1 cellular context compared by ENCODE assay signal in the genomic region with DNA sequence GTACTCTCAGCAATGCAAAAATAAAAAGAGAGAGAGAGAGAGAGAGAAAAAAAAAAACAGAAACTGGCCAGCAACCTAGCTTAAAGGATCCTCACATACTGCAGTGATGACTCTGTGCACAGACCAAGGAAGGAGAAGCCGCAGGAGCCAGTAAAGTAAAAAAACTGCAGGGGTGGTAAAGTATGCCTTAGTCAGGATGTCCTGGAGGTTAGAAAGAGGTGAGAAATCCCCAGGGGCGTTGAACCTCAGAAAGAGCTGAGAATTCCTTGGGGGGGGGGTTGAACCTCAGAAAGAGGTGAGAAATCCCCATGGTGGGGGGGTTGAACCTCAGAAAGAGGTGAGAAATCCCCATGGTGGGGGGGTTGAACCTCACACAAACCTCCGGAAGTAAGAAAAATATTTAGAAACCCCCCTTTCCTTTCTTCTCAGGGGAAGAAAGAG.
TF ChIP-seq lines count a peak whose summit lies in the region.

No MANE protein-coding gene starts in this region.

TF ChIP-seq in GM12878, 131 proteins besides CTCF, POLR2A, EP300 and RAD21 (continued from another document):
- TF ChIP-seq, protein P1, sequence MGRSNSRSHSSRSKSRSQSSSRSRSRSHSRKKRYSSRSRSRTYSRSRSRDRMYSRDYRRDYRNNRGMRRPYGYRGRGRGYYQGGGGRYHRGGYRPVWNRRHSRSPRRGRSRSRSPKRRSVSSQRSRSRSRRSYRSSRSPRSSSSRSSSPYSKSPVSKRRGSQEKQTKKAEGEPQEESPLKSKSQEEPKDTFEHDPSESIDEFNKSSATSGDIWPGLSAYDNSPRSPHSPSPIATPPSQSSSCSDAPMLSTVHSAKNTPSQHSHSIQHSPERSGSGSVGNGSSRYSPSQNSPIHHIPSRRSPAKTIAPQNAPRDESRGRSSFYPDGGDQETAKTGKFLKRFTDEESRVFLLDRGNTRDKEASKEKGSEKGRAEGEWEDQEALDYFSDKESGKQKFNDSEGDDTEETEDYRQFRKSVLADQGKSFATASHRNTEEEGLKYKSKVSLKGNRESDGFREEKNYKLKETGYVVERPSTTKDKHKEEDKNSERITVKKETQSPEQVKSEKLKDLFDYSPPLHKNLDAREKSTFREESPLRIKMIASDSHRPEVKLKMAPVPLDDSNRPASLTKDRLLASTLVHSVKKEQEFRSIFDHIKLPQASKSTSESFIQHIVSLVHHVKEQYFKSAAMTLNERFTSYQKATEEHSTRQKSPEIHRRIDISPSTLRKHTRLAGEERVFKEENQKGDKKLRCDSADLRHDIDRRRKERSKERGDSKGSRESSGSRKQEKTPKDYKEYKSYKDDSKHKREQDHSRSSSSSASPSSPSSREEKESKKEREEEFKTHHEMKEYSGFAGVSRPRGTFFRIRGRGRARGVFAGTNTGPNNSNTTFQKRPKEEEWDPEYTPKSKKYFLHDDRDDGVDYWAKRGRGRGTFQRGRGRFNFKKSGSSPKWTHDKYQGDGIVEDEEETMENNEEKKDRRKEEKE (IDR thresholded peaks at IDR 0.05), result no peak
- no peak for TF ChIP-seq YY1 (IDR thresholded peaks at IDR 0.05; ENCODE audit: low read depth, low read length)
- TF ChIP-seq TAF1 (IDR thresholded peaks at IDR 0.05; ENCODE audit: borderline replicate concordance, low read depth, low read length), result no peak
- TF ChIP-seq, protein P2, sequence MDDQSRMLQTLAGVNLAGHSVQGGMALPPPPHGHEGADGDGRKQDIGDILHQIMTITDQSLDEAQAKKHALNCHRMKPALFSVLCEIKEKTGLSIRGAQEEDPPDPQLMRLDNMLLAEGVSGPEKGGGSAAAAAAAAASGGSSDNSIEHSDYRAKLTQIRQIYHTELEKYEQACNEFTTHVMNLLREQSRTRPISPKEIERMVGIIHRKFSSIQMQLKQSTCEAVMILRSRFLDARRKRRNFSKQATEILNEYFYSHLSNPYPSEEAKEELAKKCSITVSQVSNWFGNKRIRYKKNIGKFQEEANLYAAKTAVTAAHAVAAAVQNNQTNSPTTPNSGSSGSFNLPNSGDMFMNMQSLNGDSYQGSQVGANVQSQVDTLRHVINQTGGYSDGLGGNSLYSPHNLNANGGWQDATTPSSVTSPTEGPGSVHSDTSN (IDR thresholded peaks at IDR 0.05; ENCODE audit: insufficient replicate concordance, low read depth, low read length), result no peak
- TF ChIP-seq IKZF1 (conservative IDR thresholded peaks at IDR 0.05), result peak; percentile 71
- TF ChIP-seq IKZF2 (IDR thresholded peaks at IDR 0.05), result peak; percentile 46 to 62; a peak in 2 of 4 replicates
- TF ChIP-seq MEF2B (IDR thresholded peaks at IDR 0.05; ENCODE audit: partially characterized antibody, poor library complexity, severe bottlenecking), result peak; percentile 91
